Comparison of ENCODE assay signal across 24 cellular contexts in genomic region chr4:101119141-101119540, GRCh38.
"Had no signal": no experiment of that assay in that cellular context is flagged by ENCODE, and none has a peak within 500 bp of the region (broad histone marks: within the 10 kb centered on the region; RNA-seq: fewer than 3 reads in every experiment).

No MANE protein-coding gene starts in this region.

- H3K4me3 ChIP-seq: ascending aorta, breast epithelium, SJCRH30, SK-N-MC had no signal

- ATAC-seq: activated CD8-positive, alpha-beta T cell treated with anti-CD3 and anti-CD28 coated beads for 36 hours; Panc1 had no signal

- DNase-seq: activated CD4-positive, alpha-beta T cell treated with anti-CD3 and anti-CD28 coated beads, Interleukin-2, amount 10 ng/mL, durations not matched to agents 24 days and 14 days; activated CD4-positive, alpha-beta T cell treated with anti-CD3 and anti-CD28 coated beads, Interleukin-2, amount 50 U/mL, for 4 hours; activated CD8-positive, alpha-beta T cell treated with anti-CD3 and anti-CD28 coated beads for 36 hours; activated gamma-delta T cell; activated naive CD4-positive, alpha-beta T cell treated with Interleukin-2 at 50 U/mL for 16 hours; activated naive CD8-positive, alpha-beta T cell treated with anti-CD3 and anti-CD28 coated beads, Interleukin-2, amount 10 ng/mL, durations not matched to agents 7 days and 5 days; activated T-cell treated with anti-CD3 and anti-CD28 coated beads, Interleukin-2, amount 50 U/mL, for 24 hours; Karpas-422; NCI-H1105; NCI-H1417 treated with DMSO at 0.1 percent for 48 hours; NCI-H187 treated with DMSO at 0.1 percent for 48 hours; NCI-H2081 treated with DMSO at 0.1 percent for 48 hours; NCI-H226; NCI-H446 treated with DMSO at 0.1 percent for 48 hours; NCI-H524; SHP77; SJCRH30 had no signal

- H3K4me1 ChIP-seq: ascending aorta, breast epithelium had no signal

- H3K36me3 ChIP-seq: ascending aorta, breast epithelium, SJCRH30 had no signal

- H3K27me3 Mint-ChIP-seq: activated CD4-positive, alpha-beta T cell treated with anti-CD3 and anti-CD28 coated beads, Interleukin-2, amount 10 ng/mL, durations not matched to agents 24 days and 14 days; activated CD8-positive, alpha-beta T cell treated with anti-CD3 and anti-CD28 coated beads for 36 hours; activated naive CD4-positive, alpha-beta T cell treated with anti-CD3 and anti-CD28 coated beads, Interleukin-2, amount 50 U/mL, for 24 hours; activated naive CD8-positive, alpha-beta T cell treated with anti-CD3 and anti-CD28 coated beads, Interleukin-2, amount 10 ng/mL, durations not matched to agents 7 days and 5 days; activated T-cell treated with anti-CD3 and anti-CD28 coated beads, Interleukin-2, amount 50 U/mL, for 24 hours had no signal

- H3K9me3 Mint-ChIP-seq: activated CD4-positive, alpha-beta T cell treated with anti-CD3 and anti-CD28 coated beads, Interleukin-2, amount 10 ng/mL, durations not matched to agents 24 days and 14 days; activated CD8-positive, alpha-beta T cell treated with anti-CD3 and anti-CD28 coated beads for 36 hours; activated naive CD4-positive, alpha-beta T cell treated with anti-CD3 and anti-CD28 coated beads, Interleukin-2, amount 50 U/mL, for 24 hours; activated naive CD8-positive, alpha-beta T cell treated with anti-CD3 and anti-CD28 coated beads, Interleukin-2, amount 10 ng/mL, durations not matched to agents 7 days and 5 days; activated T-cell treated with anti-CD3 and anti-CD28 coated beads, Interleukin-2, amount 50 U/mL, for 24 hours; activated T-helper 2 cell treated with anti-CD3 and anti-CD28 coated beads, Interferon-gamma antibody, Interleukin-2, Interleukin-4, amounts not matched to agents 10 μg/mL and 5 μg/mL and 100 μg/mL, durations not matched to agents 14 hours and 24 hours and 36 hours had no signal

- H3K4me3 Mint-ChIP-seq: activated CD4-positive, alpha-beta T cell treated with anti-CD3 and anti-CD28 coated beads, Interleukin-2, amount 10 ng/mL, durations not matched to agents 24 days and 14 days; activated CD8-positive, alpha-beta T cell treated with anti-CD3 and anti-CD28 coated beads for 36 hours; activated naive CD4-positive, alpha-beta T cell treated with anti-CD3 and anti-CD28 coated beads, Interleukin-2, amount 50 U/mL, for 24 hours; activated naive CD8-positive, alpha-beta T cell treated with anti-CD3 and anti-CD28 coated beads, Interleukin-2, amount 10 ng/mL, durations not matched to agents 7 days and 5 days; activated T-cell treated with anti-CD3 and anti-CD28 coated beads, Interleukin-2, amount 50 U/mL, for 24 hours had no signal

- H3K27ac Mint-ChIP-seq: activated CD4-positive, alpha-beta T cell treated with anti-CD3 and anti-CD28 coated beads, Interleukin-2, amount 10 ng/mL, durations not matched to agents 24 days and 14 days; activated CD8-positive, alpha-beta T cell treated with anti-CD3 and anti-CD28 coated beads for 36 hours; activated naive CD4-positive, alpha-beta T cell treated with anti-CD3 and anti-CD28 coated beads, Interleukin-2, amount 50 U/mL, for 24 hours; activated naive CD8-positive, alpha-beta T cell treated with anti-CD3 and anti-CD28 coated beads, Interleukin-2, amount 10 ng/mL, durations not matched to agents 7 days and 5 days; activated T-cell treated with anti-CD3 and anti-CD28 coated beads, Interleukin-2, amount 50 U/mL, for 24 hours; activated T-helper 2 cell treated with anti-CD3 and anti-CD28 coated beads, Interferon-gamma antibody, Interleukin-2, Interleukin-4, amounts not matched to agents 10 μg/mL and 5 μg/mL and 100 μg/mL, durations not matched to agents 14 hours and 24 hours and 36 hours had no signal

- H3K27ac ChIP-seq: ascending aorta, breast epithelium, SJCRH30, SK-N-MC had no signal

- FAIRE-seq: TTC549 had no signal

- H3K27me3 ChIP-seq: ascending aorta, breast epithelium, SJCRH30 had no signal

- H3K9me3 ChIP-seq: ascending aorta, breast epithelium, SJCRH30 had no signal
